20 cellular contexts compared by ENCODE assay signal in genomic region chr5:53010819-53011218, GRCh38.
"Had no signal": no experiment of that assay in that cellular context is flagged by ENCODE, and none has a peak within 500 bp of the region (broad histone marks: within the 10 kb centered on the region; RNA-seq: fewer than 3 reads in every experiment).

No MANE protein-coding gene starts in this region.

- H3K4me3 ChIP-seq: esophagus muscularis mucosa, prostate gland, smooth muscle cell, stomach, testis, upper lobe of left lung had no signal

- H3K36me3 ChIP-seq: esophagus muscularis mucosa, prostate gland, stomach, upper lobe of left lung, WERI-Rb-1 had no signal

- H3K27me3 Mint-ChIP-seq: activated naive CD4-positive, alpha-beta T cell treated with anti-CD3 and anti-CD28 coated beads, Interleukin-2, amount 50 U/mL, for 24 hours had no signal

- ATAC-seq: foreskin keratinocyte, right cardiac atrium had no signal

- H3K27me3 ChIP-seq: esophagus muscularis mucosa, foreskin keratinocyte, stomach, testis, upper lobe of left lung had no signal

- H3K27ac ChIP-seq: esophagus muscularis mucosa, foreskin keratinocyte, prostate gland, stomach, testis, upper lobe of left lung, WERI-Rb-1 had no signal

- H3K36me3 Mint-ChIP-seq: activated naive CD4-positive, alpha-beta T cell treated with anti-CD3 and anti-CD28 coated beads, Interleukin-2, amount 50 U/mL, for 24 hours; brain had no signal

- H3K4me1 Mint-ChIP-seq: nephron progenitor cell had no signal

- H3K4me1 ChIP-seq: prostate gland, testis had no signal

- H3K27ac Mint-ChIP-seq: activated naive CD4-positive, alpha-beta T cell treated with anti-CD3 and anti-CD28 coated beads, Interleukin-2, amount 50 U/mL, for 24 hours; activated T-cell treated with anti-CD3 and anti-CD28 coated beads, Interleukin-2, amount 50 U/mL, for 24 hours; brain; nephron progenitor cell had no signal

- H3K4me2 ChIP-seq: smooth muscle cell had no signal

- H3K9me3 Mint-ChIP-seq: activated T-cell treated with anti-CD3 and anti-CD28 coated beads, Interleukin-2, amount 50 U/mL, for 24 hours had no signal

- H3K4me3 Mint-ChIP-seq: activated CD4-positive, alpha-beta memory T cell treated with anti-CD3 and anti-CD28 coated beads, Interleukin-2, amount 10 ng/mL, durations not matched to agents 7 days and 5 days; activated naive CD4-positive, alpha-beta T cell treated with anti-CD3 and anti-CD28 coated beads, Interleukin-2, amount 50 U/mL, for 24 hours; activated T-cell treated with anti-CD3 and anti-CD28 coated beads, Interleukin-2, amount 50 U/mL, for 24 hours; brain; nephron progenitor cell had no signal

- H3K9me3 ChIP-seq: esophagus muscularis mucosa, prostate gland, stomach, testis, upper lobe of left lung had no signal

- DNase-seq: activated CD4-positive, alpha-beta memory T cell treated with anti-CD3 and anti-CD28 coated beads, Interleukin-2, amount 10 ng/mL, durations not matched to agents 7 days and 5 days; activated CD4-positive, alpha-beta T cell treated with anti-CD3 and anti-CD28 coated beads for 4 hours; activated effector memory CD4-positive, alpha-beta T cell treated with Interleukin-2 at 50 U/mL for 16 hours; activated T-cell treated with anti-CD3 and anti-CD28 coated beads, Interleukin-2, amount 50 U/mL, for 24 hours; amniotic stem cell; cerebellar nuclear complex; foreskin keratinocyte; glutamatergic neuron; hypothalamus; nephron progenitor cell; right cardiac atrium; stomach; testis; upper lobe of left lung; WERI-Rb-1 had no signal
